19 cellular contexts compared by ENCODE assay signal in the genomic region with DNA sequence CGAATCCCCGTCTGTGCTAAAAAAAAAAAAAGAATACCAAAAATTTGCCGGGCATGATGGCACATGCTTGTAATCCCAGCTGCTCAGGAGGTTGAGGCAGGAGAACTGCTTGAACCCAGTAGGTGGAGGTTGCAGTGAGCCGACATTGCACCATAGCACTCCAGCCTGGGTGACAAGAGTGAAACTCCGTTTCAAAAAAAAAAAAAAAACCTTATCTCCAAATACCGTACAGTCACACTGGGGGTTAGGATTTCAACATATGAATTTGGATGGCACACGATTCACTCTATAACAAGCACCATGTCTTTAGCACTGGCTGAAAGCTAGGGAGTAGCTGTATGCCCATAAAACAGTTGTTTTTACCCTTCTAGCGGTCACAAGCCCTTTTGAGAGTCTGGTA. TPM values are rescaled to one million over a fixed set of nuclear protein-coding genes. Genes with fewer than 3 reads are reported as not detected.
DNase-seq lines count a peak whose midpoint lies in the region; ATAC-seq and TF ChIP-seq lines count a peak whose summit lies in the region.
"Had no signal": no experiment of that assay in that cellular context is flagged by ENCODE, and none has a peak within 500 bp of the region (broad histone marks: within the 10 kb centered on the region; RNA-seq: fewer than 3 reads in every experiment).

No MANE protein-coding gene starts in this region.

- DNase-seq in NB4 (ENCODE audit: low read depth) (peak; percentile 61), amniotic epithelial cell (ENCODE audit: low read depth) (peak; percentile 34), trophoblast cell (peak; percentile 35 to 76), NCI-H69 (lab: John Stamatoyannopoulos, UW) (no peak)
- DNase-seq in activated T-cell treated with anti-CD3 and anti-CD28 coated beads, Interleukin-2, amount 50 U/mL, for 48 hours, result no peak
- DNase-seq: ACHN; Calu3; CD8-positive, alpha-beta T cell; DMS153; NCI-H1105 treated with DMSO at 0.1 percent for 48 hours; NCI-H2081; NCI-H2171; NCI-H524 treated with DMSO at 0.1 percent for 48 hours; SHP77 treated with DMSO at 0.1 percent for 48 hours had no signal

- peaks cover 18% of the 10 kb centered on the region for H3K79me1 ChIP-seq in trophoblast cell (ENCODE audit: low read length)

- H3K79me2 ChIP-seq in Loucy (ENCODE audit: insufficient read depth, low read length), result peaks cover 84% of the 10 kb centered on the region
- peaks cover 21% of the 10 kb centered on the region for H3K79me2 ChIP-seq in trophoblast cell (ENCODE audit: control insufficient read depth, insufficient read depth, low read length, poor library complexity)

- no peak overlapping the region for H4K12ac ChIP-seq in trophoblast cell (ENCODE audit: low read depth, low read length)

- H3K18ac ChIP-seq in trophoblast cell (ENCODE audit: low read length), result no peak overlapping the region

- H3K4me3 ChIP-seq in Loucy (ENCODE audit: low read length, poor library complexity, severe bottlenecking) (peak overlapping the region; percentile 41), NB4 (ENCODE audit: low read depth, low read length) (no peak overlapping the region), trophoblast cell (ENCODE audit: low read depth, low read length) (no peak overlapping the region)
- H3K4me3 ChIP-seq: BLaER1 treated with 17β-estradiol and CSF1 and Interleukin-3, amounts not matched to agents 10 nM and 100 nM had no signal

- H3K36me3 ChIP-seq in Loucy (ENCODE audit: insufficient read depth, low read length), result no peaks in the 10 kb centered on the region
- H3K36me3 ChIP-seq in trophoblast cell (ENCODE audit: control insufficient read depth in 1 of 2, insufficient read depth in 2 of 2, low read length in 2 of 2), result peaks cover 0 to 4% of the 10 kb centered on the region in 2 experiments

- H3F3A ChIP-seq in Loucy (ENCODE audit: low read depth), result no peaks in the 10 kb centered on the region

- no peak overlapping the region for H3K14ac ChIP-seq in trophoblast cell (ENCODE audit: low read length)

- no peak overlapping the region for H4K8ac ChIP-seq in trophoblast cell (ENCODE audit: low read depth, low read length)

- H3K4ac ChIP-seq in trophoblast cell (ENCODE audit: low read depth, low read length), result peak overlapping the region; percentile 9

- no peaks in the 10 kb centered on the region for H3K27me3 ChIP-seq in Loucy (ENCODE audit: insufficient read depth, low read length, poor library complexity, severe bottlenecking)
- no peaks in the 10 kb centered on the region for H3K27me3 ChIP-seq in trophoblast cell (ENCODE audit: insufficient read depth, low read length)
- H3K27me3 ChIP-seq: BLaER1 treated with 17β-estradiol and CSF1 and Interleukin-3, amounts not matched to agents 10 nM and 100 nM had no signal

- H2AK5ac ChIP-seq in trophoblast cell (ENCODE audit: low read length), result no peak overlapping the region

- H2BK12ac ChIP-seq in trophoblast cell (ENCODE audit: low read length), result no peak overlapping the region

- no peak for ATAC-seq in HG02759 (IDR thresholded peaks at IDR 0.05; ENCODE audit: unreplicated experiment)
- ATAC-seq: CD8-positive, alpha-beta T cell; SK-N-SH treated with all-trans-retinoic acid at 6 μM for 48 hours had no signal

- H3K4me1 ChIP-seq in Loucy (ENCODE audit: insufficient read depth, low read length, poor library complexity, severe bottlenecking) (peaks cover 41% of the 10 kb centered on the region), trophoblast cell (ENCODE audit: control insufficient read depth in 1 of 2, insufficient read depth in 2 of 2, low read length in 2 of 2) (peaks cover under 1 to 7% of the 10 kb centered on the region in 2 experiments)

- H2BK120ac ChIP-seq in trophoblast cell (ENCODE audit: insufficient read depth, low read length, poor library complexity), result no peak overlapping the region

- no peak for TF ChIP-seq POLR2A in NB4 (IDR thresholded peaks at IDR 0.05; ENCODE audit: extremely low read depth, insufficient read length)

- WGBS in trophoblast cell (ENCODE audit: extremely low coverage, insufficient coverage, insufficient read length), result no CpG with 5 or more reads among the region's 8 CpGs

- H4K20me1 ChIP-seq in Loucy (ENCODE audit: insufficient read depth, low read length, poor library complexity, severe bottlenecking), result peaks cover 23% of the 10 kb centered on the region

- TF ChIP-seq CTCF in Loucy (conservative IDR thresholded peaks at IDR 0.05; ENCODE audit: low read length) (no peak), NB4 (IDR thresholded peaks at IDR 0.05; ENCODE audit: low read depth, low read length) (no peak)

- H3K9ac ChIP-seq in Loucy (ENCODE audit: low read depth, low read length, poor library complexity, severe bottlenecking) (peak overlapping the region; percentile 34), trophoblast cell (ENCODE audit: low read length) (no peak overlapping the region)
- H3K9ac ChIP-seq: BLaER1 treated with 17β-estradiol and CSF1 and Interleukin-3, amounts not matched to agents 10 nM and 100 nM had no signal

- H3K4me2 ChIP-seq in Loucy (ENCODE audit: low read depth, low read length, poor library complexity, severe bottlenecking) (peak overlapping the region; percentile 92), trophoblast cell (ENCODE audit: low read length) (no peak overlapping the region)
- H3K4me2 ChIP-seq: BLaER1 treated with 17β-estradiol and CSF1 and Interleukin-3, amounts not matched to agents 10 nM and 100 nM had no signal

- H3K9me3 ChIP-seq in Loucy (ENCODE audit: insufficient read depth, low read depth, low read length), result 0 out of 2 replicates have a peak, but pooled peaks cover 3% of the 10 kb centered on the region
- no peaks in the 10 kb centered on the region for H3K9me3 ChIP-seq in trophoblast cell (ENCODE audit: insufficient read depth, low read depth, low read length)

- no peak overlapping the region for H3K23ac ChIP-seq in trophoblast cell (ENCODE audit: low read length)

- H4K91ac ChIP-seq in trophoblast cell (ENCODE audit: low read depth, low read length), result no peak overlapping the region

- H3K27ac ChIP-seq in trophoblast cell (ENCODE audit: low read depth, low read length), result no peak overlapping the region
- H3K27ac ChIP-seq: BLaER1 treated with 17β-estradiol and CSF1 and Interleukin-3, amounts not matched to agents 10 nM and 100 nM; RWPE1 had no signal

- H3K9me2 ChIP-seq in Loucy (replicated peaks; ENCODE audit: low read depth, low read length), result no peaks in the 10 kb centered on the region

- H2BK5ac ChIP-seq in trophoblast cell (ENCODE audit: low read depth, low read length, poor library complexity), result no peak overlapping the region

- H2AFZ ChIP-seq in Loucy (ENCODE audit: low read length) (no peak overlapping the region), trophoblast cell (ENCODE audit: insufficient read depth, low read length, poor library complexity) (no peak overlapping the region)

RNA-seq across cellular contexts. Expression of gene SMIM13, which starts 3.8 kb away (rescaled TPM):
- 26.5 and 28.9 TPM in 2 replicates for polyA plus RNA-seq in trophoblast cell (2013)

RNA-seq across cellular contexts. Expression of gene ERVFRD-1, which starts 14.0 kb away (rescaled TPM):
- 216 and 232 TPM in 2 replicates for polyA plus RNA-seq in trophoblast cell (2013)

RNA-seq across cellular contexts. Expression of gene ELOVL2, which starts 53.4 kb away (rescaled TPM):
- 0.90 and 1.0 TPM in 2 replicates for polyA plus RNA-seq in trophoblast cell (2013)

Comparison
In these comparisons a context has a peak if more than half of its experiments do, and no peak if none do; other contexts are left out.
1. DNase-seq: peak in NB4 (single experiment), amniotic epithelial cell (single experiment) and trophoblast cell (2 of 2); none in NCI-H69 (single experiment) and activated T-cell treated with anti-CD3 and anti-CD28 coated beads, Interleukin-2, amount 50 U/mL, for 48 hours (0 of 2).